ENCODE assay signal across 9 cellular contexts in genomic region chr3:174397848-174398247, GRCh38.
DNase-seq lines count a peak whose midpoint lies in the region; ATAC-seq and TF ChIP-seq lines count a peak whose summit lies in the region.
"Had no signal": no experiment of that assay in that cellular context is flagged by ENCODE, and none has a peak within 500 bp of the region (broad histone marks: within the 10 kb centered on the region; RNA-seq: fewer than 3 reads in every experiment).

No MANE protein-coding gene starts in this region.

- no peak for ATAC-seq in activated CD8-positive, alpha-beta T cell treated with anti-CD3 and anti-CD28 coated beads for 36 hours
- no peak for ATAC-seq in activated CD8-positive, alpha-beta T cell treated with anti-CD3 and anti-CD28 coated beads, Interleukin-2, amount 10 ng/mL, durations not matched to agents 7 days and 5 days
- no peak for ATAC-seq in RWPE2 (ENCODE audit: low read depth)
- ATAC-seq in upper lobe of left lung (ENCODE audit: low FRiP score in 2 of 2) = peak in 1 of 2 donors; percentile 64
- ATAC-seq in GM19023 (IDR thresholded peaks at IDR 0.05; ENCODE audit: unreplicated experiment) = no peak
- no peak for ATAC-seq in activated naive CD4-positive, alpha-beta T cell treated with anti-CD3 and anti-CD28 coated beads, Interleukin-2, amount 50 U/mL, for 72 hours
- ATAC-seq in HG03378 (IDR thresholded peaks at IDR 0.05; ENCODE audit: unreplicated experiment) = no peak

- H3K9me3 ChIP-seq in RWPE2 (ENCODE audit: severe bottlenecking) (no peaks in the 10 kb centered on the region), upper lobe of left lung (no peaks in the 10 kb centered on the region)

- H3K27ac Mint-ChIP-seq in activated CD8-positive, alpha-beta T cell treated with anti-CD3 and anti-CD28 coated beads for 36 hours = no peak overlapping the region
- H3K27ac Mint-ChIP-seq in activated CD8-positive, alpha-beta T cell treated with anti-CD3 and anti-CD28 coated beads, Interleukin-2, amount 10 ng/mL, durations not matched to agents 7 days and 5 days = no peak overlapping the region
- H3K27ac Mint-ChIP-seq in activated naive CD4-positive, alpha-beta T cell treated with anti-CD3 and anti-CD28 coated beads, Interleukin-2, amount 50 U/mL, for 72 hours = no peak overlapping the region
- H3K27ac Mint-ChIP-seq: activated naive CD4-positive, alpha-beta T cell treated with anti-CD3 and anti-CD28 coated beads, Interleukin-2, amount 50 U/mL, for 24 hours had no signal

- H3K4me3 ChIP-seq in RWPE2 (ENCODE audit: severe bottlenecking) (no peak overlapping the region), foreskin fibroblast (ENCODE audit: low read depth in 1 of 2, low read length in 2 of 2) (no peak overlapping the region), upper lobe of left lung (no peak overlapping the region)

- no peak for TF ChIP-seq POLR2A in upper lobe of left lung (IDR thresholded peaks at IDR 0.05)

- no peaks in the 10 kb centered on the region for H3K27me3 ChIP-seq in RWPE2 (ENCODE audit: insufficient read depth, poor library complexity, severe bottlenecking)
- H3K27me3 ChIP-seq in upper lobe of left lung = no peaks in the 10 kb centered on the region

- no peaks in the 10 kb centered on the region for H3K36me3 Mint-ChIP-seq in activated CD8-positive, alpha-beta T cell treated with anti-CD3 and anti-CD28 coated beads for 36 hours (ENCODE audit: low read depth)
- H3K36me3 Mint-ChIP-seq in activated CD8-positive, alpha-beta T cell treated with anti-CD3 and anti-CD28 coated beads, Interleukin-2, amount 10 ng/mL, durations not matched to agents 7 days and 5 days (ENCODE audit: low read depth) = no peaks in the 10 kb centered on the region
- H3K36me3 Mint-ChIP-seq in activated naive CD4-positive, alpha-beta T cell treated with anti-CD3 and anti-CD28 coated beads, Interleukin-2, amount 50 U/mL, for 72 hours = peaks cover 0 to 6% of the 10 kb centered on the region in 2 donors
- H3K36me3 Mint-ChIP-seq: activated naive CD4-positive, alpha-beta T cell treated with anti-CD3 and anti-CD28 coated beads, Interleukin-2, amount 50 U/mL, for 24 hours had no signal

- TF ChIP-seq CTCF in activated CD8-positive, alpha-beta T cell treated with anti-CD3 and anti-CD28 coated beads for 36 hours (IDR thresholded peaks at IDR 0.05) = peak; percentile 17
- peak; percentile 74 for TF ChIP-seq CTCF in RWPE2 (IDR thresholded peaks at IDR 0.05; ENCODE audit: poor library complexity, severe bottlenecking)
- peak; percentile 14 for TF ChIP-seq CTCF in foreskin fibroblast (IDR thresholded peaks at IDR 0.05; ENCODE audit: low read depth, low read length)
- TF ChIP-seq CTCF in upper lobe of left lung (IDR thresholded peaks at IDR 0.05) = peak in 4 of 6 experiments; percentile 23 to 49 (median 34)

- no peaks in the 10 kb centered on the region for H3K9me3 Mint-ChIP-seq in activated CD8-positive, alpha-beta T cell treated with anti-CD3 and anti-CD28 coated beads for 36 hours
- H3K9me3 Mint-ChIP-seq in activated CD8-positive, alpha-beta T cell treated with anti-CD3 and anti-CD28 coated beads, Interleukin-2, amount 10 ng/mL, durations not matched to agents 7 days and 5 days (ENCODE audit: insufficient read depth) = no peaks in the 10 kb centered on the region
- H3K9me3 Mint-ChIP-seq in activated naive CD4-positive, alpha-beta T cell treated with anti-CD3 and anti-CD28 coated beads, Interleukin-2, amount 50 U/mL, for 72 hours = peaks cover 6 to 11% of the 10 kb centered on the region in 2 donors
- H3K9me3 Mint-ChIP-seq: activated naive CD4-positive, alpha-beta T cell treated with anti-CD3 and anti-CD28 coated beads, Interleukin-2, amount 50 U/mL, for 24 hours had no signal

- H3K36me3 ChIP-seq in RWPE2 (ENCODE audit: low read depth) (no peaks in the 10 kb centered on the region), upper lobe of left lung (no peaks in the 10 kb centered on the region)

- DNase-seq in activated CD8-positive, alpha-beta T cell treated with anti-CD3 and anti-CD28 coated beads for 36 hours = no peak
- no peak for DNase-seq in activated CD8-positive, alpha-beta T cell treated with anti-CD3 and anti-CD28 coated beads, Interleukin-2, amount 10 ng/mL, durations not matched to agents 7 days and 5 days
- no peak for DNase-seq in RWPE2 (ENCODE audit: low spot score)
- peak; percentile 12 to 60 for DNase-seq in foreskin fibroblast
- DNase-seq in upper lobe of left lung = no peak
- DNase-seq in activated naive CD4-positive, alpha-beta T cell treated with anti-CD3 and anti-CD28 coated beads, Interleukin-2, amount 50 U/mL, for 72 hours (ENCODE audit: low spot score in 2 of 2) = no peak

- POLR2A ChIA-PET in activated CD8-positive, alpha-beta T cell treated with anti-CD3 and anti-CD28 coated beads for 36 hours (lab: Charles Lee) = no interaction called here
- POLR2A ChIA-PET in activated CD8-positive, alpha-beta T cell treated with anti-CD3 and anti-CD28 coated beads, Interleukin-2, amount 10 ng/mL, durations not matched to agents 7 days and 5 days (lab: Charles Lee) = no interaction called here

- intact Hi-C loops in activated CD8-positive, alpha-beta T cell treated with anti-CD3 and anti-CD28 coated beads for 36 hours (cut with micrococcal nuclease) = no loop called here

- no peaks in the 10 kb centered on the region for H3K4me1 Mint-ChIP-seq in activated CD8-positive, alpha-beta T cell treated with anti-CD3 and anti-CD28 coated beads for 36 hours (ENCODE audit: low read depth)
- H3K4me1 Mint-ChIP-seq in activated CD8-positive, alpha-beta T cell treated with anti-CD3 and anti-CD28 coated beads, Interleukin-2, amount 10 ng/mL, durations not matched to agents 7 days and 5 days (ENCODE audit: low read depth) = no peaks in the 10 kb centered on the region
- H3K4me1 Mint-ChIP-seq: activated naive CD4-positive, alpha-beta T cell treated with anti-CD3 and anti-CD28 coated beads, Interleukin-2, amount 50 U/mL, for 24 hours had no signal

- CTCF ChIA-PET in activated CD8-positive, alpha-beta T cell treated with anti-CD3 and anti-CD28 coated beads for 36 hours (lab: Charles Lee) = no interaction called here
- CTCF ChIA-PET in activated CD8-positive, alpha-beta T cell treated with anti-CD3 and anti-CD28 coated beads, Interleukin-2, amount 10 ng/mL, durations not matched to agents 7 days and 5 days (lab: Charles Lee) = no interaction called here

- H3K27ac ChIP-seq in RWPE2 (ENCODE audit: poor library complexity, severe bottlenecking) = no peak overlapping the region
- no peak overlapping the region for H3K27ac ChIP-seq in upper lobe of left lung

- H3K4me3 Mint-ChIP-seq in activated CD8-positive, alpha-beta T cell treated with anti-CD3 and anti-CD28 coated beads for 36 hours = no peak overlapping the region
- H3K4me3 Mint-ChIP-seq in activated CD8-positive, alpha-beta T cell treated with anti-CD3 and anti-CD28 coated beads, Interleukin-2, amount 10 ng/mL, durations not matched to agents 7 days and 5 days = no peak overlapping the region
- H3K4me3 Mint-ChIP-seq: activated naive CD4-positive, alpha-beta T cell treated with anti-CD3 and anti-CD28 coated beads, Interleukin-2, amount 50 U/mL, for 24 hours had no signal

- H3K4me1 ChIP-seq in RWPE2 (ENCODE audit: insufficient read depth, poor library complexity, severe bottlenecking) = no peaks in the 10 kb centered on the region
- H3K4me1 ChIP-seq in upper lobe of left lung = no peaks in the 10 kb centered on the region

- no peaks in the 10 kb centered on the region for H3K27me3 Mint-ChIP-seq in activated CD8-positive, alpha-beta T cell treated with anti-CD3 and anti-CD28 coated beads for 36 hours
- H3K27me3 Mint-ChIP-seq in activated CD8-positive, alpha-beta T cell treated with anti-CD3 and anti-CD28 coated beads, Interleukin-2, amount 10 ng/mL, durations not matched to agents 7 days and 5 days (ENCODE audit: low read depth) = no peaks in the 10 kb centered on the region
- H3K27me3 Mint-ChIP-seq: activated naive CD4-positive, alpha-beta T cell treated with anti-CD3 and anti-CD28 coated beads, Interleukin-2, amount 50 U/mL, for 24 hours had no signal

- no peak for TF ChIP-seq EP300 in upper lobe of left lung (IDR thresholded peaks at IDR 0.05)

Comparison
In these comparisons a context has a peak if more than half of its experiments do, and no peak if none do; other contexts are left out.
1. DNase-seq: peak in foreskin fibroblast (2 of 2); none in activated CD8-positive, alpha-beta T cell treated with anti-CD3 and anti-CD28 coated beads for 36 hours (single experiment), activated CD8-positive, alpha-beta T cell treated with anti-CD3 and anti-CD28 coated beads, Interleukin-2, amount 10 ng/mL, durations not matched to agents 7 days and 5 days (single experiment), RWPE2 (single experiment), upper lobe of left lung (0 of 2) and activated naive CD4-positive, alpha-beta T cell treated with anti-CD3 and anti-CD28 coated beads, Interleukin-2, amount 50 U/mL, for 72 hours (0 of 2).
2. CTCF ChIP-seq: peak in every context shown above with its lines; median percentile 74 in RWPE2; 34 in upper lobe of left lung; 17 in activated CD8-positive, alpha-beta T cell treated with anti-CD3 and anti-CD28 coated beads for 36 hours; 14 in foreskin fibroblast.